Comparison of ENCODE assay signal across 1 cellular context in the genomic region with DNA sequence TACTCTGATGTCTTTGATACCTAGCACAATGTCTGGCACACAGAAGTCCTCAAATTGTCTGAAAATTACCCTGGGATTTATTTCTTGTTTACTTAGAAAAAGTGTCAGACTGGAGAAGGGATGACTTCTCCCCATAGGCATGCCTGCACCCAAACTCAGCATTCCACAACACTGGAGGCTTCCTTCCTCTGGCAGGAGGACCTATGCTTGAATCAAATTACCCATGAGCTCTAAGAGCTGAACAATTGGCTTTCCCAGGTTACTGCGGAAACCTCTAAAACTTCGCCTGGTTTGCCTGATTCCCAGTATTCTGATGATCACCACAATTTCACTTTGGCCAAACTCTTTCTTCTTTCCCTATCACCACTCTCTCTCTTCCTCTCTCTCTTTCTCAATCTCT.
TF ChIP-seq lines count a peak whose summit lies in the region.

No MANE protein-coding gene starts in this region.

TF ChIP-seq in GM23338, 12 proteins besides CTCF, POLR2A, EP300 and RAD21 (continued from another document):
- TF ChIP-seq ZNF462 (CRISPR knock-in tag; IDR thresholded peaks at IDR 0.05): no peak
- no peak for TF ChIP-seq REST (IDR thresholded peaks at IDR 0.05; ENCODE audit: unreplicated experiment)
